1 cellular context compared by ENCODE assay signal in the genomic region with DNA sequence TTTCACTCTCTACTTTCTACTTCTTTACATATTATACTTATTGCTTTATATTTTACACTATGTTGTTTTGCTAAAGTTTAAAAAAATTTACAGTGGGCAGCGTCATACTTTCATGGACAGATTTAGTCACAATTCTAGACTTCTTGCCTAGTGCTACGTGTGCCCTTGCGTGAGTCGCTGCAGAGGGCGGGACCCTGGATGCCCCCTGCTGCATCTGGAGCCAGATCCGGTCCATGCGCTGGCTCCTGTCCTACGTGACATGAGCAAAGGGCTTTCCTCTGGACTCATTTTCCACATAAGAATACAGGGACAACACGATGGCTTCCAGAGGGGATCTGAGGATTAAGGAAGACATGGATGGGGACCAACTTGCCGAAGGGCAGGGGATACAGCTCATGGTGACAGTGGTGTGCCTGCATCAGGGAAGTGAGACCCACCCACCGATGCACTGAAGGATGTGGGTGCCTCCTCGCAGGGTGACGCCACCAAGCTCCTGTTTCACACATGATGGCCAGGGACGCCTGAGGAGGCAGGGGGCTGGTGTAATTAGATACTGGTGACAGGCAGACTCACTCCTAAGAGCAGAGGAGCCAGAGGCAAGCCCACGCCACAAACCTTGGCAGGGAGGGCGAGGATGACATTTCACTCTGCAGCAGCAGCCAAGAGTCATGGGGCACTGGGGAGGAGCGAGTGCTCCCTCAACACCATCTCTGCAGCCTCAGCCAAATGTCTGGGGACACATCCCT.
TF ChIP-seq lines count a peak whose summit lies in the region.

No MANE protein-coding gene starts in this region.

TF ChIP-seq in SK-N-SH, 30 proteins besides CTCF, POLR2A, EP300 and RAD21 (continued from another document):
- TF ChIP-seq, protein P1, sequence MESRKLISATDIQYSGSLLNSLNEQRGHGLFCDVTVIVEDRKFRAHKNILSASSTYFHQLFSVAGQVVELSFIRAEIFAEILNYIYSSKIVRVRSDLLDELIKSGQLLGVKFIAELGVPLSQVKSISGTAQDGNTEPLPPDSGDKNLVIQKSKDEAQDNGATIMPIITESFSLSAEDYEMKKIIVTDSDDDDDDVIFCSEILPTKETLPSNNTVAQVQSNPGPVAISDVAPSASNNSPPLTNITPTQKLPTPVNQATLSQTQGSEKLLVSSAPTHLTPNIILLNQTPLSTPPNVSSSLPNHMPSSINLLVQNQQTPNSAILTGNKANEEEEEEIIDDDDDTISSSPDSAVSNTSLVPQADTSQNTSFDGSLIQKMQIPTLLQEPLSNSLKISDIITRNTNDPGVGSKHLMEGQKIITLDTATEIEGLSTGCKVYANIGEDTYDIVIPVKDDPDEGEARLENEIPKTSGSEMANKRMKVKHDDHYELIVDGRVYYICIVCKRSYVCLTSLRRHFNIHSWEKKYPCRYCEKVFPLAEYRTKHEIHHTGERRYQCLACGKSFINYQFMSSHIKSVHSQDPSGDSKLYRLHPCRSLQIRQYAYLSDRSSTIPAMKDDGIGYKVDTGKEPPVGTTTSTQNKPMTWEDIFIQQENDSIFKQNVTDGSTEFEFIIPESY (IDR thresholded peaks at IDR 0.05; ENCODE audit: borderline replicate concordance, low read depth) = no peak
- TF ChIP-seq MAX (IDR thresholded peaks at IDR 0.05; ENCODE audit: low read depth) = no peak
- no peak for TF ChIP-seq PBX3 (IDR thresholded peaks at IDR 0.05)
- TF ChIP-seq GABPA (IDR thresholded peaks at IDR 0.05; ENCODE audit: low read depth) = no peak
